ENCODE assay signal across 29 cellular contexts in the genomic region with DNA sequence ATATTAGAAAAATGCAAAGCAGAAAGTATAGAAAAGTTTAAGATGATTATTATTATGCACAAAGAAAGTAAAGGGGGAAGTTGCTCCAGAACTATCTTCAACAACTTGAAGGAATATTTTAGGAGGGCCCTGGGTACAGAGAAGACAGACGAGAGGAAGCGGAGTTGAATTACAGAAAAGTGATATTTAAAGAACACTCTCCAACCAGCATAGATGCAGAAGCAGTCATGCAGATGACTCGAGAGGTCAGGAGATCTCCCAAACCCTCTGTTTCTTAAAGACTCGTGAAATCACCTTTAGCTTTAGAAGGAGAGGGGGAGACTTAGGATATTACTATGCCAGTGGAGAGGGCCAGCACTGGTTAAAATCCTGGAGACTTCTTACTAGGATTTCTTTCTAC. TPM values are rescaled to one million over a fixed set of nuclear protein-coding genes. Genes with fewer than 3 reads are reported as not detected.
"Had no signal": no experiment of that assay in that cellular context is flagged by ENCODE, and none has a peak within 500 bp of the region (broad histone marks: within the 10 kb centered on the region; RNA-seq: fewer than 3 reads in every experiment).

No MANE protein-coding gene starts in this region.

- H3K4me3 Mint-ChIP-seq: activated CD4-positive, alpha-beta memory T cell treated with anti-CD3 and anti-CD28 coated beads, Interleukin-2, amount 10 ng/mL, durations not matched to agents 7 days and 5 days; activated CD4-positive, alpha-beta T cell treated with anti-CD3 and anti-CD28 coated beads, Interleukin-2, amount 10 ng/mL, durations not matched to agents 7 days and 5 days; activated naive CD8-positive, alpha-beta T cell treated with anti-CD3 and anti-CD28 coated beads, Interleukin-2, amount 10 ng/mL, durations not matched to agents 7 days and 5 days; activated T-cell treated with anti-CD3 and anti-CD28 coated beads, Interleukin-2, amount 50 U/mL, for 72 hours had no signal

- H3K27ac ChIP-seq: adrenal gland, breast epithelium, SJCRH30, VCaP had no signal

- H3K9me3 Mint-ChIP-seq: activated CD4-positive, alpha-beta memory T cell treated with anti-CD3 and anti-CD28 coated beads, Interleukin-2, amount 10 ng/mL, durations not matched to agents 7 days and 5 days; activated CD4-positive, alpha-beta T cell treated with anti-CD3 and anti-CD28 coated beads, Interleukin-2, amount 10 ng/mL, durations not matched to agents 7 days and 5 days; activated naive CD8-positive, alpha-beta T cell treated with anti-CD3 and anti-CD28 coated beads, Interleukin-2, amount 10 ng/mL, durations not matched to agents 7 days and 5 days; activated T-cell treated with anti-CD3 and anti-CD28 coated beads, Interleukin-2, amount 50 U/mL, for 72 hours; activated T-helper 2 cell treated with anti-CD3 and anti-CD28 coated beads, Interferon-gamma antibody, Interleukin-2, Interleukin-4, amounts not matched to agents 10 μg/mL and 5 μg/mL and 100 μg/mL, durations not matched to agents 14 hours and 24 hours and 36 hours had no signal

- H3K4me1 ChIP-seq: adrenal gland, breast epithelium had no signal

- H3K4me3 ChIP-seq: adrenal gland, breast epithelium, SJCRH30 had no signal

- H3K36me3 ChIP-seq: adrenal gland, breast epithelium, SJCRH30 had no signal

- H3K9me3 ChIP-seq: adrenal gland, breast epithelium, SJCRH30, SK-N-SH had no signal

- H3K27ac Mint-ChIP-seq: activated CD4-positive, alpha-beta memory T cell treated with anti-CD3 and anti-CD28 coated beads, Interleukin-2, amount 10 ng/mL, durations not matched to agents 7 days and 5 days; activated CD4-positive, alpha-beta T cell treated with anti-CD3 and anti-CD28 coated beads, Interleukin-2, amount 10 ng/mL, durations not matched to agents 7 days and 5 days; activated naive CD8-positive, alpha-beta T cell treated with anti-CD3 and anti-CD28 coated beads, Interleukin-2, amount 10 ng/mL, durations not matched to agents 7 days and 5 days; activated T-cell treated with anti-CD3 and anti-CD28 coated beads, Interleukin-2, amount 50 U/mL, for 72 hours; activated T-helper 2 cell treated with anti-CD3 and anti-CD28 coated beads, Interferon-gamma antibody, Interleukin-2, Interleukin-4, amounts not matched to agents 10 μg/mL and 5 μg/mL and 100 μg/mL, durations not matched to agents 14 hours and 24 hours and 36 hours had no signal

- ATAC-seq: activated T-cell treated with anti-CD3 and anti-CD28 coated beads, Interleukin-2, amount 50 U/mL, for 72 hours; Panc1; Right ventricle myocardium inferior had no signal

- H3K9ac ChIP-seq: SK-N-SH had no signal

- H3K4me2 ChIP-seq: SK-N-SH had no signal

- H3K27me3 ChIP-seq: adrenal gland, SJCRH30 had no signal

- DNase-seq: activated CD4-positive, alpha-beta memory T cell treated with anti-CD3 and anti-CD28 coated beads, Interleukin-2, amount 10 ng/mL, durations not matched to agents 7 days and 5 days; activated CD4-positive, alpha-beta T cell treated with anti-CD3 and anti-CD28 coated beads, Interleukin-2, amount 10 ng/mL, durations not matched to agents 7 days and 5 days; activated CD4-positive, CD25-positive, alpha-beta regulatory T cell; activated gamma-delta T cell treated with Interleukin-2 at 50 U/mL for 16 hours; activated naive CD4-positive, alpha-beta T cell treated with anti-CD3 and anti-CD28 coated beads, Interleukin-2, amount 50 U/mL, for 16 hours; activated naive CD8-positive, alpha-beta T cell treated with anti-CD3 and anti-CD28 coated beads, Interleukin-2, amount 10 ng/mL, durations not matched to agents 7 days and 5 days; activated T-cell treated with anti-CD3 and anti-CD28 coated beads for 4 hours; activated T-cell treated with anti-CD3 and anti-CD28 coated beads, Interleukin-2, amount 50 U/mL, for 72 hours; adrenal gland; anterior cingulate cortex; caudate nucleus; KG1; NCI-H1092; NCI-H1417; NCI-H1930; NCI-H2227 treated with DMSO at 0.1 percent for 48 hours; NCI-H526; NCI-H774; NK-92 treated with Interleukin-12 subunit alpha and Interleukin-12 subunit beta, amount 100 ng/mL, for 24 hours; OCI-M1; RPMI8226; SJCRH30; SK-N-SH; T-helper 1 cell had no signal

RNA-seq across cellular contexts. Expression of gene SHISA2, which starts 8.6 kb away (rescaled TPM):
- polyA plus RNA-seq: SK-N-SH had no signal
